In the genomic region with DNA sequence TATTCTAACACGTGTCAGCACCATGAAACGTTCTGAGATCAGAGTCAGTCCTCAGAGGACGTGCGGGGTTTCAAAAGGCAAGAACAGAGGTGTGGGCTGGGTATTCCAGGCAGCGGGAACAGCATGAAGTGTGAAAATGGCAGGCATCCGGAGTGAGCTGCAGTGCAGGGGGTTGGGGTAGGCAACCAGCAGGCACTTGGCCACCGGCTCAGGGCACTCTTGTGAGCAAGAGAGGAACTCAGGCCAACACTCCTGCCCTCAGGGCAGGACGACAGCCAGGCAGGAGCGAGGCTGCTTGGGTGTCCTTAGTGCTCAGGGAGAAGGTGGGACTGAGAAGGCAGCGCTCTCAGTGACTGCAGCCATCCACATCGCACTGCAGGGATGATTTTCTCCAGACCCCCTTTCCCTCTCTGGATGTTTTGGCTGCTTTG, we compare ENCODE assay signal across 17 cellular contexts.
"Had no signal": no experiment of that assay in that cellular context is flagged by ENCODE, and none has a peak within 500 bp of the region (broad histone marks: within the 10 kb centered on the region; RNA-seq: fewer than 3 reads in every experiment).

No MANE protein-coding gene starts in this region.

- DNase-seq: activated CD4-positive, alpha-beta T cell treated with anti-CD3 and anti-CD28 coated beads, Interleukin-2, amount 10 ng/mL, durations not matched to agents 7 days and 5 days; activated CD4-positive, CD25-positive, alpha-beta regulatory T cell; activated gamma-delta T cell treated with Interleukin-2 at 50 U/mL for 16 hours; amniotic stem cell; body of pancreas; effector CD8-positive, alpha-beta T cell; esophagus squamous epithelium; kidney glomerular epithelial cell; midbrain; pancreas; small intestine; stimulated activated naive CD8-positive, alpha-beta T cell treated with anti-CD3 and anti-CD28 coated beads, Interleukin-15, Interleukin-2, amounts not matched to agents 100 U/mL and 50 U/mL, for 24 hours; transverse colon had no signal

- H3K36me3 ChIP-seq: esophagus squamous epithelium, pancreas, transverse colon had no signal

- H3K27ac Mint-ChIP-seq: activated naive CD8-positive, alpha-beta T cell; T-helper 2 cell treated with Interferon-gamma antibody and Interleukin-4, amounts not matched to agents 5 μg/mL and 100 μg/mL, for 36 hours had no signal

- H3K4me3 ChIP-seq: body of pancreas, esophagus squamous epithelium, lung, pancreas, transverse colon had no signal

- H3K36me3 Mint-ChIP-seq: activated naive CD8-positive, alpha-beta T cell had no signal

- H3K4me3 Mint-ChIP-seq: activated CD4-positive, alpha-beta T cell treated with anti-CD3 and anti-CD28 coated beads, Interleukin-2, amount 10 ng/mL, durations not matched to agents 7 days and 5 days; activated naive CD8-positive, alpha-beta T cell; neural crest cell; T-helper 2 cell treated with Interferon-gamma antibody and Interleukin-4, amounts not matched to agents 5 μg/mL and 100 μg/mL, for 36 hours had no signal

- H3K9me3 ChIP-seq: body of pancreas, pancreas, transverse colon had no signal

- H3K9me3 Mint-ChIP-seq: activated CD4-positive, alpha-beta T cell treated with anti-CD3 and anti-CD28 coated beads, Interleukin-2, amount 10 ng/mL, durations not matched to agents 7 days and 5 days; neural crest cell; T-helper 2 cell treated with Interferon-gamma antibody and Interleukin-4, amounts not matched to agents 5 μg/mL and 100 μg/mL, for 36 hours had no signal

- H3K4me1 ChIP-seq: body of pancreas, pancreas, transverse colon had no signal

- H3K4me1 Mint-ChIP-seq: activated CD4-positive, alpha-beta T cell treated with anti-CD3 and anti-CD28 coated beads, Interleukin-2, amount 10 ng/mL, durations not matched to agents 7 days and 5 days had no signal

- H3K27me3 ChIP-seq: body of pancreas, pancreas had no signal

- ATAC-seq: body of pancreas; pancreas; stimulated activated naive CD8-positive, alpha-beta T cell treated with anti-CD3 and anti-CD28 coated beads, Interleukin-15, Interleukin-2, amounts not matched to agents 100 U/mL and 50 U/mL, for 24 hours had no signal

- H3K27ac ChIP-seq: body of pancreas, esophagus squamous epithelium, pancreas, transverse colon had no signal
